ENCODE assay signal across 8 cellular contexts in the genomic region with DNA sequence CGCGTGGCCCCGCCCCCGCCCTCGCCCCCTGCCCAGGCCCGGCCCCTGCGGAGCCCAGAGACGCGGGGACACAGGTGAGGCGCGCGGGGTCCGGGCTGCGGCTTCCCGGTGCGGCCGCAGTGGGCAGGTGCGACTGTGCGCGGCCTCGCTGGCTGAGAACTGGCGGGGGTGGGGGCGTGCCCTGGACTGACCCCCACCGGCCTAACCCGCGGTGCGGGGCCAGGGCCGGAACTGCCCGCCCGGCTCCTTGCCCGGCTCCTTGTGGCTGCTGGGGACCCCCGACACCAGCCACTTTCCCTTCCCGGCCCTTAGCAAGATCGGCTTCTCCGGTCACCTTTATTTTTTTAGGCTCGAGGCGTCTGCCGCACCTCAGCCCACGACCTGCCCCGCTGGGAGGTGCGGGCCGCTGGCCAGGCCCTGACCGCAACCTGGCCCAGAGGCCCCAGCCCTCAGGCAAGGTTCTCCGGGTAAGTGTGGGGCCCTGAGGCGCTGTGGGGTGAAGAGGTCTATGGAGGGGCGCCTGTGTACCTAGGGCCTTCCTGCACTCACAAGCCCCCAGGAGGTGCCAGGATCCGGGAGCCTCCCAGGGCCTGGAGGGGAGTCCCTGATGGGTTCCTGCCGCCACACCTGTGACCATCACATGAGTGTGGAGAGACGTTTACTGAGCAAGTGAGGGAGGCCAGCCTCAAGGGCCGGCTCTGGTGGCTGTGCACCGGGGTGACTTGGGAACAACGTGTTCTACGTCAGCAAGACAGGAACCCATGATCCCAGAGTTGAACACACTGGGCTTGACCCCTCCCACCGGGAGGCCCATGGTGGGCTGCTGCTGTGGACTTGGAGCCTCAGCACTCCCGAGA. TPM values are rescaled to one million over a fixed set of nuclear protein-coding genes. Genes with fewer than 3 reads are reported as not detected.
DNase-seq lines count a peak whose midpoint lies in the region; ATAC-seq and TF ChIP-seq lines count a peak whose summit lies in the region.

A gene with protein sequence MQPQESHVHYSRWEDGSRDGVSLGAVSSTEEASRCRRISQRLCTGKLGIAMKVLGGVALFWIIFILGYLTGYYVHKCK (plus strand): TSS at position 35 of the 857 bp plus-strand sequence. CDS start 2,625 bp downstream, outside the sequence.

- H3K79me2 ChIP-seq in OCI-LY7 (ENCODE audit: insufficient read depth, low read depth, low read length): no peaks in the 10 kb centered on the region

- intact Hi-C loops in OCI-LY7 (cut with micrococcal nuclease; ENCODE audit: unreplicated experiment): loop anchor here (5.0 kb wide), 1 partner anchor 129 kb away; a partner anchor contains a TSS

- H3K9me3 ChIP-seq in AG04450 (ENCODE audit: control insufficient read depth, insufficient read depth, low read length): no peaks in the 10 kb centered on the region; the same call in 1 of the 2 replicates
- no peaks in the 10 kb centered on the region for H3K9me3 ChIP-seq in OCI-LY7 (ENCODE audit: low read length)
- H3K9me3 ChIP-seq in endodermal cell (ENCODE audit: control insufficient read depth, low read length): no peaks in the 10 kb centered on the region

- ATAC-seq in GM21447 (IDR thresholded peaks at IDR 0.05; ENCODE audit: unreplicated experiment): peak; percentile 23

- H3K4me3 ChIP-seq in AG04450 (ENCODE audit: low read depth, low read length): peak within 1 kb of the TSS; percentile 67
- peak within 1 kb of the TSS; percentile 72 for H3K4me3 ChIP-seq in OCI-LY7 (ENCODE audit: low read depth, low read length, poor library complexity, severe bottlenecking)
- H3K4me3 ChIP-seq in endodermal cell (ENCODE audit: low read length): peak within 1 kb of the TSS; percentile 76

- peak within 1 kb of the TSS; percentile 79; the same call in 1 of the 2 replicates for H2AFZ ChIP-seq in OCI-LY7 (ENCODE audit: low read length)

- H3K27ac Mint-ChIP-seq in endodermal cell (no peak within 1 kb of the TSS), nephron (peak within 1 kb of the TSS; percentile 39 to 59 (median 48))

- H3K27ac ChIP-seq in AG04450 (ENCODE audit: low read depth, low read length) (no peak within 1 kb of the TSS), OCI-LY7 (ENCODE audit: low read depth, low read length, poor library complexity, severe bottlenecking) (no peak within 1 kb of the TSS), endodermal cell (ENCODE audit: low read depth, low read length) (no peak within 1 kb of the TSS)

- H3K9me3 Mint-ChIP-seq in endodermal cell: no peaks in the 10 kb centered on the region
- H3K9me3 Mint-ChIP-seq in nephron: no peaks in the 10 kb centered on the region

- CTCF ChIA-PET in AG04450 (lab: Charles Lee): no interaction called here
- CTCF ChIA-PET in OCI-LY7 (lab: Charles Lee; ENCODE audit: unreplicated experiment): interaction anchor here (0.6 kb wide), 1 partner anchor 48 kb away, joined by 4 read pairs; no protein-coding TSS in a partner anchor

- no peaks in the 10 kb centered on the region for H3K27me3 Mint-ChIP-seq in endodermal cell (ENCODE audit: insufficient read depth)
- H3K27me3 Mint-ChIP-seq in nephron (ENCODE audit: low read depth): peaks cover 8% of the 10 kb centered on the region

- H3K4me1 ChIP-seq in OCI-LY7 (ENCODE audit: insufficient read depth, low read length, poor library complexity, severe bottlenecking): peaks cover 22% of the 10 kb centered on the region
- peaks cover 4% of the 10 kb centered on the region for H3K4me1 ChIP-seq in endodermal cell (ENCODE audit: control insufficient read depth, insufficient read depth, low read length)

- H3K36me3 ChIP-seq in OCI-LY7 (ENCODE audit: insufficient read depth, low read length) (no peaks in the 10 kb centered on the region), endodermal cell (ENCODE audit: control insufficient read depth, insufficient read depth, low read length) (no peaks in the 10 kb centered on the region)

- H3K36me3 Mint-ChIP-seq in endodermal cell (ENCODE audit: low read depth) (no peaks in the 10 kb centered on the region), nephron (ENCODE audit: low read depth) (no peaks in the 10 kb centered on the region)

- H3K9me2 ChIP-seq in OCI-LY7 (ENCODE audit: insufficient read depth, low read length): no peaks in the 10 kb centered on the region

- H3K9ac ChIP-seq in endodermal cell (ENCODE audit: extremely low read depth, low read length, poor library complexity, severe bottlenecking): no peak within 1 kb of the TSS

- peaks cover 8% of the 10 kb centered on the region for H3K4me1 Mint-ChIP-seq in endodermal cell
- peaks cover 16% of the 10 kb centered on the region for H3K4me1 Mint-ChIP-seq in nephron

- H3K4me3 Mint-ChIP-seq in endodermal cell (peak within 1 kb of the TSS; percentile 56), nephron (peak within 1 kb of the TSS; percentile 54 to 80 (median 74))

- no peak for TF ChIP-seq CTCF in AG04450 (IDR thresholded peaks at IDR 0.05; ENCODE audit: low read depth, low read length)
- TF ChIP-seq CTCF in OCI-LY7 (conservative IDR thresholded peaks at IDR 0.05; ENCODE audit: low read length): no peak
- TF ChIP-seq CTCF in endodermal cell (conservative IDR thresholded peaks at IDR 0.05): no peak
- no peak for TF ChIP-seq CTCF in nephron (IDR thresholded peaks at IDR 0.05; ENCODE audit: unreplicated experiment in 3 of 3)

- no TSS peak for BruUV-seq in OCI-LY7 (replicated peaks; lab: Mats Ljungman, UMichigan)

- POLR2A ChIA-PET in AG04450 (lab: Yijun Ruan, JAX) (no interaction called here), OCI-LY7 (lab: Charles Lee) (interaction anchor here (1.4 kb wide), 1 partner anchor 131 kb away, joined by 3 read pairs; no protein-coding TSS in a partner anchor)

- DNase-seq in AG04450 (ENCODE audit: low read depth, low spot score) (no peak), OCI-LY7 (ENCODE audit: low spot score) (no peak), endodermal cell (peak; percentile 61), NCI-H2196 (lab: John Stamatoyannopoulos, UW; ENCODE audit: unreplicated experiment) (no peak), UCSD-AML1 (lab: John Stamatoyannopoulos, UW; ENCODE audit: unreplicated experiment) (no peak), NCI-H748 treated with DMSO at 0.1 percent for 48 hours (lab: John Stamatoyannopoulos, UW) (no peak)

- peak within 1 kb of the TSS; percentile 95 for H3K4me2 ChIP-seq in OCI-LY7 (ENCODE audit: low read length)

- peaks cover 3% of the 10 kb centered on the region for H3K27me3 ChIP-seq in AG04450 (ENCODE audit: control insufficient read depth, insufficient read depth, low read length)
- no peaks in the 10 kb centered on the region for H3K27me3 ChIP-seq in endodermal cell (ENCODE audit: control insufficient read depth, insufficient read depth, low read length, poor library complexity, severe bottlenecking)

- 26 to 47% methylated on average over 16 to 55 of the region's 55 CpGs for WGBS in endodermal cell (ENCODE audit: insufficient coverage in 1 of 2, insufficient read length in 1 of 2), 2 experiments

- H4K20me1 ChIP-seq in OCI-LY7 (ENCODE audit: insufficient read depth, low read length): no peaks in the 10 kb centered on the region

RNA-seq across cellular contexts. Expression of the gene that starts here (rescaled TPM):
- 1.1 and 2.5 TPM in 2 replicates for polyA plus RNA-seq in AG04450 (2011; rRNA removed)
- 1.6 and 1.8 TPM in 2 replicates for polyA minus RNA-seq in AG04450 (2011; rRNA and poly(A)+ RNA removed)
- total RNA-seq in OCI-LY7 (2014; rRNA removed; shearing (Covaris generic)): 3.8 and 7.1 TPM in 2 replicates
- 3.9 and 4.3 TPM in 2 replicates for total RNA-seq in OCI-LY7 (2022)
- 10 to 100 TPM; 11.1 to 15.0 TPM for total RNA-seq in endodermal cell
- 8.3 TPM for polyA plus RNA-seq in endodermal cell (2013, experiment 1 of 2)
- polyA plus RNA-seq in endodermal cell (2013, experiment 2 of 2): 6.1 TPM
